Comparison of ENCODE assay signal across 1 cellular context in genomic region chr16:67173323-67173722, GRCh38.
TF ChIP-seq lines count a peak whose summit lies in the region.

No MANE protein-coding gene starts in this region.

TF ChIP-seq in H1, 55 proteins besides CTCF, POLR2A, EP300 and RAD21:
- no peak for TF ChIP-seq YY1 (IDR thresholded peaks at IDR 0.05; ENCODE audit: low read depth, low read length)
- no peak for TF ChIP-seq ASH2L (IDR thresholded peaks at IDR 0.05; ENCODE audit: low read length)
- TF ChIP-seq RXRA (IDR thresholded peaks at IDR 0.05; ENCODE audit: insufficient read depth, low read depth, low read length) = no peak
TF ChIP-seq in H1: peak in this region for 0.
